ENCODE assay signal across 1 cellular context in the genomic region with DNA sequence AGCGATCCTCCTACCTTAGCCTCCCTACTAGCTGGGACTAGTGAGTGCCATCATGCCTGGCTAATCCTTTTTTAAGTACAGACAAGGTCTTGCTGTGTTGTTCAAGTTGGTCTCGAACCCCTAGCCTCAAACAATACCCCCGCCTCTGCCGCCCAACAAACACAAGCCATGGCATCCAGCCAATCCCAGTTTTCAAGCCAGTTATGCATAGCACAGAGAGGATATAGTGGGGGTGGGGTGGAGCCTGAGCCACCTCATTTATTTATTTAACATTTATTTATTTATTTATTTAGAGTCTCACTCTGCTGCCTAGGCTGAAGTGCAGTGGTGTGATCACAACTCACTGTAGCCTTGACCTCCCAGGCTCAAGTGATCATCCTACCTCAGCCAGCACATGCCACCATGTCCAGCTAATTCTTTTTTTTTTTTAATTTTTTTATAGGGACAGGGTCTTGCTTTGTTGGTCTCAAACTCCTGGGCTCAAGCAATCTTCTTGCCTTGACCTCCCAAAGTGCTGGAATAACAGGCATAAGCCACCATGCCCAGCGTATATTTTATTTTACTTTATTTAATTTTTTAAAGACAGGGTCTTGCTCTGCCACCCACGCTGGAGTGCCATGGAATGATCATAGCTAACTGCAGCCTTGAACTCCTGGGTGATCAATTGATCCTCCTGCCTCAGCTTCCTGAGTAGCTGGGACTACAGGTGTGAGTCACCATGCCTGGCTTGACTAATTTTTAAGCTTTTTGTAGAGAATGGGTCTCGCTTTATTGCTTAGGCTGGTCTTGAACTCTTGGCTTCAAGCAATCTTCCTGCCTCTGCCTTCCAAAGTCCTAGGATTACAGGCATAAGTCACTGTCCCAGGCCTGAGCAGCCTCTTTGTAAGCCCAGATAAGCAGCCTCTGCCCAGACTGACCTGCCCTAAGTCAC.
TF ChIP-seq lines count a peak whose summit lies in the region.

No MANE protein-coding gene starts in this region.

TF ChIP-seq in IMR-90, 13 proteins besides CTCF, POLR2A, EP300 and RAD21:
- TF ChIP-seq RFX5 (IDR thresholded peaks at IDR 0.05; ENCODE audit: low read depth, low read length) = no peak
- no peak for TF ChIP-seq USF2 (IDR thresholded peaks at IDR 0.05; ENCODE audit: low read depth, low read length)
- TF ChIP-seq BHLHE40 (IDR thresholded peaks at IDR 0.05; ENCODE audit: low read depth, low read length) = no peak
- no peak for TF ChIP-seq CEBPB (IDR thresholded peaks at IDR 0.05; ENCODE audit: low read depth, low read length)
- TF ChIP-seq MAFK (IDR thresholded peaks at IDR 0.05; ENCODE audit: low read depth, low read length) = no peak
- no peak for TF ChIP-seq MXI1 (IDR thresholded peaks at IDR 0.05; ENCODE audit: borderline replicate concordance, low read depth, low read length)
- no peak for TF ChIP-seq CHD1 (IDR thresholded peaks at IDR 0.05; ENCODE audit: low read depth, low read length)
- no peak for TF ChIP-seq NFE2L2 (IDR thresholded peaks at IDR 0.05; ENCODE audit: low read depth, low read length)
TF ChIP-seq in IMR-90: peak in this region for 0.
